8 cellular contexts compared by ENCODE assay signal in genomic region chr10:97333351-97333600, GRCh38. TPM values are rescaled to one million over a fixed set of nuclear protein-coding genes. Genes with fewer than 3 reads are reported as not detected.
DNase-seq lines count a peak whose midpoint lies in the region; TF ChIP-seq lines count a peak whose summit lies in the region.

No MANE protein-coding gene starts in this region.

- peak overlapping the region; percentile 90 to 95 for H3K27ac ChIP-seq in liver (ENCODE audit: low read depth in 1 of 2, low read length in 2 of 2)

- DNase-seq in EH (ENCODE audit: low read depth) (peak; percentile 48), MG63 (no peak), astrocyte of the spinal cord (ENCODE audit: low read depth, low spot score) (peak; percentile 54), type B pancreatic cell (ENCODE audit: extremely low spot score, unreplicated experiment) (no peak), Ammon's horn (ENCODE audit: low spot score) (no peak), pons (ENCODE audit: low spot score) (no peak)
- no peak for DNase-seq in stimulated activated CD4-positive, alpha-beta T cell treated with anti-CD3 and anti-CD28 coated beads, Interleukin-4, amount 100 ng/mL, for 1 hour

- WGBS in liver = 2% methylated on average over 7 of the region's 7 CpGs

- peak overlapping the region; percentile 98 for H3K27ac Mint-ChIP-seq in type B pancreatic cell

- in situ Hi-C loops in astrocyte of the spinal cord (cut with HindIII; ENCODE audit: low sequenced_read_pairs) = no loop called here

- H3K4me3 ChIP-seq in MG63 = peak overlapping the region; percentile 63
- peak overlapping the region; percentile 62 for H3K4me3 ChIP-seq in astrocyte of the spinal cord (ENCODE audit: low read depth, low read length)
- H3K4me3 ChIP-seq in liver (ENCODE audit: low read depth in 1 of 3, low read length in 3 of 3) = peak overlapping the region; percentile 78 to 87 (median 84)

- H3K4me1 ChIP-seq in liver (ENCODE audit: control insufficient read depth in 4 of 4, insufficient read depth in 4 of 4, low read length in 3 of 4) = peaks cover 12 to 36% (median 27%) of the 10 kb centered on the region in 4 donors

- H3K4me3 Mint-ChIP-seq in type B pancreatic cell = peak overlapping the region; percentile 94

- TF ChIP-seq RAD21 in liver (IDR thresholded peaks at IDR 0.05) = no peak

- H3K36me3 Mint-ChIP-seq in type B pancreatic cell = peaks cover 21% of the 10 kb centered on the region

- peaks cover 52% of the 10 kb centered on the region for H3K4me1 Mint-ChIP-seq in type B pancreatic cell (ENCODE audit: unreplicated experiment)

- H3K27me3 Mint-ChIP-seq in type B pancreatic cell = peaks cover 30% of the 10 kb centered on the region

- H3K9me3 Mint-ChIP-seq in type B pancreatic cell = no peaks in the 10 kb centered on the region

- peak; percentile 18 for TF ChIP-seq CTCF in astrocyte of the spinal cord (IDR thresholded peaks at IDR 0.05; ENCODE audit: low read depth, low read length)
- TF ChIP-seq CTCF in liver (IDR thresholded peaks at IDR 0.05; ENCODE audit: low read depth, low read length, missing input control) = no peak
- peak; percentile 43 for TF ChIP-seq CTCF in type B pancreatic cell (conservative IDR thresholded peaks at IDR 0.05)

- peaks cover 6% of the 10 kb centered on the region for H3K27me3 ChIP-seq in MG63
- no peaks in the 10 kb centered on the region for H3K27me3 ChIP-seq in liver (ENCODE audit: control insufficient read depth in 4 of 4, insufficient read depth in 4 of 4, low read length in 3 of 4)

- H3K9me3 ChIP-seq in MG63 (no peaks in the 10 kb centered on the region), liver (ENCODE audit: control insufficient read depth in 4 of 4, low read length in 3 of 4) (no peaks in the 10 kb centered on the region)

- H3K9ac ChIP-seq in liver (ENCODE audit: low read depth in 1 of 2, low read length in 2 of 2) = peak overlapping the region; percentile 79 to 98

- peaks cover 9% of the 10 kb centered on the region for H3K36me3 ChIP-seq in MG63
- no peaks in the 10 kb centered on the region for H3K36me3 ChIP-seq in liver (ENCODE audit: control insufficient read depth in 4 of 4, insufficient read depth in 3 of 4, low read depth in 1 of 4, low read length in 3 of 4)

TF ChIP-seq in liver, 16 proteins besides CTCF, POLR2A, EP300 and RAD21:
- TF ChIP-seq NR2F2 (IDR thresholded peaks at IDR 0.05) (no peak), FOXA1 (IDR thresholded peaks at IDR 0.05) (no peak), FOXA2 (IDR thresholded peaks at IDR 0.05) (no peak), MAX (IDR thresholded peaks at IDR 0.05) (no peak), ZBTB33 (IDR thresholded peaks at IDR 0.05) (no peak), REST (IDR thresholded peaks at IDR 0.05) (no peak), JUND (IDR thresholded peaks at IDR 0.05) (no peak), HNF4G (IDR thresholded peaks at IDR 0.05) (no peak), HNF4A (conservative IDR thresholded peaks at IDR 0.05) (no peak), RXRA (IDR thresholded peaks at IDR 0.05) (no peak), SP1 (IDR thresholded peaks at IDR 0.05) (no peak), EGR1 (IDR thresholded peaks at IDR 0.05; ENCODE audit: low read depth in 2 of 2) (no peak), GABPA (IDR thresholded peaks at IDR 0.05 in 1 of 2, conservative IDR thresholded peaks at IDR 0.05 in 1 of 2) (no peak), YY1 (IDR thresholded peaks at IDR 0.05) (no peak), ATF3 (IDR thresholded peaks at IDR 0.05) (no peak), TAF1 (conservative IDR thresholded peaks at IDR 0.05) (no peak)
TF ChIP-seq in liver: peak in this region for 0.

RNA-seq across cellular contexts. Expression of gene FRAT2, which starts 1.3 kb away (rescaled TPM):
- 4.7 and 15.4 TPM in 2 replicates for total RNA-seq in MG63 (2014; rRNA removed; shearing (Covaris generic); ENCODE audit: low replicate concordance)
- total RNA-seq in liver = 10 to 100 TPM; 14.4 to 15.1 TPM
- polyA plus RNA-seq in liver = 1 to 10 TPM; 2.7 to 9.0 TPM
- 23.1 and 36.4 TPM in 2 replicates for total RNA-seq in type B pancreatic cell (ENCODE audit: low replicate concordance)

RNA-seq across cellular contexts. Expression of gene FRAT1, which starts 14.2 kb away (rescaled TPM):
- 3.8 and 5.9 TPM in 2 replicates for total RNA-seq in MG63 (2014; rRNA removed; shearing (Covaris generic); ENCODE audit: low replicate concordance)
- 1 to 10 TPM; 5.9 to 7.4 TPM for total RNA-seq in liver
- polyA plus RNA-seq in liver = 1 to 10 TPM; 4.3 to 4.6 TPM
- total RNA-seq in type B pancreatic cell (ENCODE audit: low replicate concordance) = 4.7 and 6.1 TPM in 2 replicates

RNA-seq across cellular contexts. Expression of gene ARHGAP19, which starts 40.8 kb away (rescaled TPM):
- 1.7 and 3.2 TPM in 2 replicates for total RNA-seq in MG63 (2014; rRNA removed; shearing (Covaris generic); ENCODE audit: low replicate concordance)
- 10 to 100 TPM in 1 of 2 donors, 1 to 10 TPM in 1; 5.3 to 23.4 TPM for total RNA-seq in liver
- polyA plus RNA-seq in liver = 1 to 10 TPM; 1.6 to 1.9 TPM
- 7.3 and 19.8 TPM in 2 replicates for total RNA-seq in type B pancreatic cell (ENCODE audit: low replicate concordance)

Comparison
In these comparisons a context has a peak if more than half of its experiments do, and no peak if none do; other contexts are left out.
1. DNase-seq: peak in EH (single experiment) and astrocyte of the spinal cord (single experiment); none in MG63 (single experiment), type B pancreatic cell (single experiment), Ammon's horn (single experiment), pons (single experiment) and stimulated activated CD4-positive, alpha-beta T cell treated with anti-CD3 and anti-CD28 coated beads, Interleukin-4, amount 100 ng/mL, for 1 hour (single experiment).
2. Peak in every context shown above with its lines, with median percentiles within 50 percentile points of each other: H3K4me3 ChIP-seq.